Comparison of ENCODE assay signal across 8 cellular contexts in genomic region chr1:26921462-26922200, GRCh38. TPM values are rescaled to one million over a fixed set of nuclear protein-coding genes. Genes with fewer than 3 reads are reported as not detected.
A peak's percentile ranks its signal among the peaks of the same experiment; 100 is the strongest.
DNase-seq lines count a peak whose midpoint lies in the region; ATAC-seq and TF ChIP-seq lines count a peak whose summit lies in the region.

NUDC (plus strand) TSS chr1:26921743; CDS start chr1:26921849, 106 bp downstream.

- in situ Hi-C loops in GM13977 (cut with MboI; ENCODE audit: low pct_unique_long_range_greater_than_20kb, low sequenced_read_pairs, unreplicated experiment), result no loop called here

- TF ChIP-seq CTCF in GM13977 (IDR thresholded peaks at IDR 0.05; ENCODE audit: extremely low read depth, insufficient read depth, missing control alignments) (no peak), heart right ventricle (IDR thresholded peaks at IDR 0.05) (peak in 1 of 9 donors; percentile 18), upper lobe of left lung (IDR thresholded peaks at IDR 0.05) (peak in 1 of 6 experiments; percentile 35)

- H3K36me3 Mint-ChIP-seq in T-helper 1 cell treated with Interleukin-12 subunit alpha and Interleukin-12 subunit beta and Interleukin-4 antibody, amounts not matched to agents 30 μg/mL and 1 μg/mL, for 36 hours (ENCODE audit: low read depth), result peaks cover 9% of the 10 kb centered on the region

- no peaks in the 10 kb centered on the region for H3K27me3 Mint-ChIP-seq in T-helper 1 cell treated with Interleukin-12 subunit alpha and Interleukin-12 subunit beta and Interleukin-4 antibody, amounts not matched to agents 30 μg/mL and 1 μg/mL, for 36 hours (ENCODE audit: low read depth)

- WGBS in heart right ventricle, 2 donors, result 0 to 1% methylated on average over 74 of the region's 74 CpGs
- 0 to 1% methylated on average over 18 to 47 of the region's 74 CpGs for WGBS in upper lobe of left lung, 2 donors

- H3K27ac ChIP-seq in heart right ventricle (peak within 1 kb of the TSS in 9 of 10 donors; percentile 71 to 95 (median 88)), upper lobe of left lung (peak within 1 kb of the TSS; percentile 82 to 94 (median 90))

- ATAC-seq in HG02884 (IDR thresholded peaks at IDR 0.05; ENCODE audit: unreplicated experiment) (peak; percentile 90), heart right ventricle (peak; percentile 96 to 99 (median 99)), upper lobe of left lung (ENCODE audit: low FRiP score in 2 of 2) (peak; percentile 99)

- H3K9me3 ChIP-seq in heart right ventricle (no peaks in the 10 kb centered on the region), upper lobe of left lung (no peaks in the 10 kb centered on the region)

- H3K4me1 ChIP-seq in heart right ventricle (peaks cover 7 to 28% (median 22%) of the 10 kb centered on the region in 9 donors), upper lobe of left lung (peaks cover 17 to 23% (median 22%) of the 10 kb centered on the region in 4 donors)

- peak within 1 kb of the TSS; percentile 95 for H3K4me3 Mint-ChIP-seq in T-helper 1 cell treated with Interleukin-12 subunit alpha and Interleukin-12 subunit beta and Interleukin-4 antibody, amounts not matched to agents 30 μg/mL and 1 μg/mL, for 36 hours

- DNase-seq in GM13977 (ENCODE audit: low spot score) (peak; percentile 96), NCI-H1694 (lab: John Stamatoyannopoulos, UW) (peak; percentile 86), amniotic stem cell (lab: John Stamatoyannopoulos, UW) (peak; percentile 92), heart right ventricle (peak; percentile 96 to 97), posterior cingulate gyrus (peak; percentile 97 to 100 (median 98)), upper lobe of left lung (peak; percentile 98)

- intact Hi-C loops in heart right ventricle (cut with DNase I), result loop anchor here in 1 of 10 donors (2.0 to 5.0 kb wide), 2 partner anchors 31 to 76 kb away; partner anchors contain the start of gene GPN2
- intact Hi-C loops in posterior cingulate gyrus (cut with DNase I), result no loop called here

- H3K27me3 ChIP-seq in heart right ventricle, result no peaks in the 10 kb centered on the region
- H3K27me3 ChIP-seq in upper lobe of left lung, result no peaks in the 10 kb centered on the region

- no peaks in the 10 kb centered on the region for H3K9me3 Mint-ChIP-seq in T-helper 1 cell treated with Interleukin-12 subunit alpha and Interleukin-12 subunit beta and Interleukin-4 antibody, amounts not matched to agents 30 μg/mL and 1 μg/mL, for 36 hours

- H3K27ac Mint-ChIP-seq in T-helper 1 cell treated with Interleukin-12 subunit alpha and Interleukin-12 subunit beta and Interleukin-4 antibody, amounts not matched to agents 30 μg/mL and 1 μg/mL, for 36 hours, result peak within 1 kb of the TSS; percentile 94

- peak in 1 of 4 donors; percentile 14 for TF ChIP-seq EP300 in upper lobe of left lung (IDR thresholded peaks at IDR 0.05)

- H3K36me3 ChIP-seq in heart right ventricle (peaks cover 0 to 37% (median 18%) of the 10 kb centered on the region in 9 donors), upper lobe of left lung (peaks cover 14 to 33% (median 24%) of the 10 kb centered on the region in 4 donors)

- peaks cover 27% of the 10 kb centered on the region for H3K4me1 Mint-ChIP-seq in T-helper 1 cell treated with Interleukin-12 subunit alpha and Interleukin-12 subunit beta and Interleukin-4 antibody, amounts not matched to agents 30 μg/mL and 1 μg/mL, for 36 hours (ENCODE audit: low read depth)

- H3K4me3 ChIP-seq in heart right ventricle, result peak within 1 kb of the TSS; percentile 84 to 98 (median 92)
- H3K4me3 ChIP-seq in upper lobe of left lung, result peak within 1 kb of the TSS; percentile 83 to 99 (median 91)

- peak in 3 of 4 donors; percentile 63 to 93 (median 75) for TF ChIP-seq POLR2A in upper lobe of left lung (IDR thresholded peaks at IDR 0.05)

RNA-seq across cellular contexts. Expression of gene NUDC, which starts in this region (rescaled TPM):
- total RNA-seq in heart right ventricle (10 to 100 TPM; 48.9 to 84.0 (median 61.4) TPM), upper lobe of left lung (10 to 100 TPM; 41.9 to 81.2 (median 60.2) TPM)
- polyA plus RNA-seq in heart right ventricle, result 10 to 100 TPM; 62.8 to 95.9 TPM

Comparison
In these comparisons a context has a peak if more than half of its experiments do, and no peak if none do; other contexts are left out.
1. Peak in every context shown above with its lines: DNase-seq, ATAC-seq, H3K4me3 ChIP-seq and H3K27ac ChIP-seq.